In the genomic region with DNA sequence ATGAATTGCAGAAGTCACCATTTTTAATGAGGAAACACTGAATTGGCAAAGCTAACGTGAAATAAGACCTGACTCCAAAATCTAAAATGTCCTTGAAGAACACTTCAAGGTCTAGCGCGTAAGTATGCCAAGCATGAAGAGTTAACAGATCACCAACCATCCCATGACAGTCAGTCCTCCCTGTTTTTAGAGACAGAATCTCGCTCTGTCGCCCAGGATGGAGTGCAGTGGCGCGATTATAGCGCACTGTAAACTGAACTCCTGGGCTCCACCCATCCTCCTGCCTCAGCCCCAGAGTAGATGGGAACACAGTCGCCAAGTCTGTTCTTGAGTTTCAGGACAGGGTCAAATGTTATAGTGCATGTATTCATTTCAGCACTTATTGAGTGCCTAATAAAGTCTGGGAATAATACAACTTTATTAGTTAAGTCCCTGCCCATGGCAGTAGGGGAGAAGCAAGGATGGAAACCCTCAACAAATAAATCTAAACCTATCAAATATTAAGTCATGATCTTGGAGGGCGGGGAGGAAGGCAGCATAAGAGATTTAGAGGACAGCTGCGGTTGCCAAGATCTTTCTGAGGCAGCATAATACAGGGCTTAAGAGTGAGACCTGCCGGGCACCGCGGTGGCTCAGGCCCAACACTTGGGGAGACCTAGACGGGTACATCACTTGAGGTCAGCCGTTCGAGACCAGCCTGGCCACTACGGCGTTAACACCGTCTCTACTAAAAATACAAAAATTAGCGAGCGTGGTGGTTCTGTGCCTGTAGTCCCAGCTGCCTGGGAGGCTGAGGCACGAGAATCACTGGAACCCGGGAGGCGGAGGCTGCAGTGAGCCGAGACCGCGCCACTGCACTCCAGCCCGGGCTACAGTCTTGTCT, we compare ENCODE assay signal across 8 cellular contexts. TPM values are rescaled to one million over a fixed set of nuclear protein-coding genes. Genes with fewer than 3 reads are reported as not detected.
DNase-seq lines count a peak whose midpoint lies in the region; ATAC-seq and TF ChIP-seq lines count a peak whose summit lies in the region.

No MANE protein-coding gene starts in this region.

- peak overlapping the region; percentile 100 for H3K27ac Mint-ChIP-seq in GM23338
- H3K27ac Mint-ChIP-seq in endothelial cell (ENCODE audit: unreplicated experiment) = peak overlapping the region; percentile 82

- TF ChIP-seq CTCF in GM12865 (IDR thresholded peaks at IDR 0.05; ENCODE audit: insufficient read depth, low read depth, low read length, missing control alignments) (no peak), GM23338 (conservative IDR thresholded peaks at IDR 0.05; ENCODE audit: low read depth in 2 of 2) (no peak), OCI-LY1 (IDR thresholded peaks at IDR 0.05; ENCODE audit: low read length) (no peak), endothelial cell (IDR thresholded peaks at IDR 0.05; ENCODE audit: unreplicated experiment) (no peak), ovary (IDR thresholded peaks at IDR 0.05) (no peak)

- no peaks in the 10 kb centered on the region for H3K27me3 ChIP-seq in GM23338 (ENCODE audit: insufficient read depth)
- H3K27me3 ChIP-seq in OCI-LY1 (ENCODE audit: insufficient read depth, low read length) = no peaks in the 10 kb centered on the region
- no peaks in the 10 kb centered on the region for H3K27me3 ChIP-seq in ovary

- no peaks in the 10 kb centered on the region; the same call in 2 of the 3 replicates for H3K9me3 Mint-ChIP-seq in GM23338
- no peaks in the 10 kb centered on the region for H3K9me3 Mint-ChIP-seq in endothelial cell (ENCODE audit: unreplicated experiment)

- H3K4me2 ChIP-seq in GM23338 (peak overlapping the region; percentile 83), OCI-LY1 (ENCODE audit: low read length) (peak overlapping the region; percentile 69)

- H3K4me3 Mint-ChIP-seq in GM23338 = peak overlapping the region; percentile 99
- H3K4me3 Mint-ChIP-seq in endothelial cell (ENCODE audit: unreplicated experiment) = peak overlapping the region; percentile 95

- H3K9me3 ChIP-seq in OCI-LY1 (ENCODE audit: low read length) = no peaks in the 10 kb centered on the region
- H3K9me3 ChIP-seq in ovary = no peaks in the 10 kb centered on the region

- H3K9me2 ChIP-seq in GM23338 (ENCODE audit: insufficient read depth) (no peaks in the 10 kb centered on the region), OCI-LY1 (ENCODE audit: low read depth, low read length) (no peaks in the 10 kb centered on the region)

- H3K27me3 Mint-ChIP-seq in GM23338 (ENCODE audit: insufficient read depth, low read depth, poor library complexity) (peaks cover 5% of the 10 kb centered on the region), endothelial cell (ENCODE audit: unreplicated experiment) (peaks cover 8% of the 10 kb centered on the region)

- H3K79me2 ChIP-seq in GM23338 (replicated peaks; ENCODE audit: insufficient read depth) (peaks cover 71% of the 10 kb centered on the region), OCI-LY1 (ENCODE audit: insufficient read depth, low read length) (peaks cover 35% of the 10 kb centered on the region)

- H2AFZ ChIP-seq in GM23338 = no peak overlapping the region
- no peak overlapping the region for H2AFZ ChIP-seq in OCI-LY1 (ENCODE audit: low read length)

- peak overlapping the region; percentile 90 for H3K9ac ChIP-seq in OCI-LY1 (ENCODE audit: low read length)

- peaks cover 30% of the 10 kb centered on the region for H3K36me3 Mint-ChIP-seq in GM23338 (ENCODE audit: low read depth)
- no peaks in the 10 kb centered on the region for H3K36me3 Mint-ChIP-seq in endothelial cell (ENCODE audit: low read depth, unreplicated experiment)

- intact Hi-C loops in ovary (cut with DNase I) = no loop called here

- no peak for TF ChIP-seq POLR2A in ovary (IDR thresholded peaks at IDR 0.05)

- H3K4me1 Mint-ChIP-seq in GM23338 (peaks cover 24% of the 10 kb centered on the region), endothelial cell (ENCODE audit: unreplicated experiment) (peaks cover 19% of the 10 kb centered on the region)

- peak; percentile 25 for DNase-seq in GM12865 (ENCODE audit: low read depth)
- DNase-seq in GM23338 (ENCODE audit: low spot score) = no peak
- no peak for DNase-seq in endothelial cell (ENCODE audit: low spot score)
- DNase-seq in ovary = peak in 3 of 5 donors; percentile 34 to 41 (median 38)
- DNase-seq in NCI-H187 treated with DMSO at 0.1 percent for 48 hours (lab: John Stamatoyannopoulos, UW) = no peak
- DNase-seq in NCI-H2171 (lab: John Stamatoyannopoulos, UW) = no peak
- no peak for DNase-seq in Ammon's horn (ENCODE audit: low spot score)

- H3K4me3 ChIP-seq in GM12865 (ENCODE audit: low read depth, low read length) (peak overlapping the region; percentile 90), GM23338 (peak overlapping the region; percentile 100), OCI-LY1 (ENCODE audit: low read depth, low read length, poor library complexity, severe bottlenecking) (peak overlapping the region; percentile 93), ovary (peak overlapping the region; percentile 86)

- H3K27ac ChIP-seq in GM23338 (ENCODE audit: low read depth) (peak overlapping the region; percentile 95; the same call in 1 of the 2 replicates), OCI-LY1 (ENCODE audit: low read depth, low read length, poor library complexity, severe bottlenecking) (peak overlapping the region; percentile 84), ovary (peak overlapping the region in 1 of 2 donors; percentile 88)

- WGBS in ovary, 3 donors = 51 to 55% (median 52%) methylated on average over 29 of the region's 29 CpGs

- H3F3A ChIP-seq in GM23338 (replicated peaks; ENCODE audit: low read depth) (peaks cover 9% of the 10 kb centered on the region; the same call in 1 of the 2 replicates), OCI-LY1 (ENCODE audit: insufficient read depth, low read length) (no peaks in the 10 kb centered on the region)

- peaks cover 27% of the 10 kb centered on the region for H4K20me1 ChIP-seq in GM23338 (replicated peaks; ENCODE audit: insufficient read depth)
- H4K20me1 ChIP-seq in OCI-LY1 (ENCODE audit: insufficient read depth, low read length) = no peaks in the 10 kb centered on the region

- no peak for ATAC-seq in GM23338

- no peak for TF ChIP-seq EP300 in ovary (IDR thresholded peaks at IDR 0.05)

- H3K36me3 ChIP-seq in GM23338 (ENCODE audit: insufficient read depth) (peaks cover 7% of the 10 kb centered on the region), OCI-LY1 (ENCODE audit: insufficient read depth, low read length) (peaks cover 28% of the 10 kb centered on the region), ovary (no peaks in the 10 kb centered on the region)

- peaks cover 17% of the 10 kb centered on the region for H3K4me1 ChIP-seq in GM23338 (ENCODE audit: insufficient read depth)
- H3K4me1 ChIP-seq in OCI-LY1 (ENCODE audit: insufficient read depth, low read length, severe bottlenecking) = peaks cover 38% of the 10 kb centered on the region
- H3K4me1 ChIP-seq in ovary (ENCODE audit: insufficient read depth) = peaks cover 8% of the 10 kb centered on the region

RNA-seq across cellular contexts. Expression of gene ATPSCKMT, which starts 1.1 kb away (rescaled TPM):
- 19.3 and 22.9 TPM in 2 replicates for total RNA-seq in GM23338 (2014; rRNA removed; shearing (Covaris generic))
- polyA plus RNA-seq in GM23338 (2016; fragmentation: Nextera tagmentation; extraction: Ambion mirVana) (8.9 and 10.0 TPM in 2 replicates), ovary (10 to 100 TPM in 1 of 2 donors, 1 to 10 TPM in 1; 8.5 to 14.0 TPM)
- total RNA-seq in endothelial cell (ENCODE audit: unreplicated experiment) (14.4 TPM), ovary (10 to 100 TPM; 11.0 to 16.8 (median 13.0) TPM)

RNA-seq across cellular contexts. Expression of gene CCT5, which starts 1.5 kb away (rescaled TPM):
- 604 and 661 TPM in 2 replicates for total RNA-seq in GM23338 (2014; rRNA removed; shearing (Covaris generic))
- 576 and 627 TPM in 2 replicates for polyA plus RNA-seq in GM23338 (2016; fragmentation: Nextera tagmentation; extraction: Ambion mirVana)
- 244 TPM for total RNA-seq in endothelial cell (ENCODE audit: unreplicated experiment)
- 100 to 1,000 TPM in 4 of 7 donors, 10 to 100 TPM in 3; 76.1 to 141 (median 101) TPM for total RNA-seq in ovary
- 100 to 1,000 TPM in 1 of 2 donors, 10 to 100 TPM in 1; 69.1 to 250 TPM for polyA plus RNA-seq in ovary

RNA-seq across cellular contexts. Expression of gene CMBL, which starts 59.1 kb away (rescaled TPM):
- 13.2 and 23.3 TPM in 2 replicates for total RNA-seq in GM23338 (2014; rRNA removed; shearing (Covaris generic))
- polyA plus RNA-seq in GM23338 (2016; fragmentation: Nextera tagmentation; extraction: Ambion mirVana) (23.5 and 24.1 TPM in 2 replicates), ovary (10 to 100 TPM; 33.0 to 69.0 TPM)
- total RNA-seq in endothelial cell (ENCODE audit: unreplicated experiment) (13.1 TPM), ovary (10 to 100 TPM in 5 of 7 donors, 1 to 10 TPM in 2; 7.3 to 56.9 (median 43.2) TPM)

Comparison
In these comparisons a context has a peak if more than half of its experiments do, and no peak if none do; other contexts are left out.
1. DNase-seq: peak in GM12865 (single experiment) and ovary (3 of 5); none in GM23338 (single experiment), endothelial cell (single experiment), NCI-H187 treated with DMSO at 0.1 percent for 48 hours (single experiment), NCI-H2171 (single experiment) and Ammon's horn (single experiment).
2. Peak in every context shown above with its lines, with median percentiles within 50 percentile points of each other: H3K4me3 ChIP-seq.